Comparison of ENCODE assay signal across 8 cellular contexts in genomic region chr1:213050745-213051126, GRCh38. TPM values are rescaled to one million over a fixed set of nuclear protein-coding genes. Genes with fewer than 3 reads are reported as not detected.
DNase-seq lines count a peak whose midpoint lies in the region; ATAC-seq and FAIRE-seq lines count a peak whose summit lies in the region.

No MANE protein-coding gene starts in this region.

- H3K27me3 ChIP-seq in layer of hippocampus (ENCODE audit: control insufficient read depth, insufficient read depth, low read length), result no peaks in the 10 kb centered on the region
- H3K27me3 ChIP-seq in thymus (ENCODE audit: control insufficient read depth, insufficient read depth), result peaks cover 5% of the 10 kb centered on the region

- peaks cover 12% of the 10 kb centered on the region for H3K9me3 Mint-ChIP-seq in activated CD4-positive, alpha-beta T cell treated with anti-CD3 and anti-CD28 coated beads for 36 hours (ENCODE audit: low read depth)

- peak; percentile 37 for ATAC-seq in activated CD4-positive, alpha-beta T cell treated with anti-CD3 and anti-CD28 coated beads for 36 hours
- peak; percentile 27 for ATAC-seq in HG03159 (IDR thresholded peaks at IDR 0.05; ENCODE audit: unreplicated experiment)

- intact Hi-C loops in activated CD4-positive, alpha-beta T cell treated with anti-CD3 and anti-CD28 coated beads for 36 hours (cut with DNase I, micrococcal nuclease), result loop anchor here (1.0 to 5.0 kb wide), 6 partner anchors 20 to 484 kb away; partner anchors contain the start of genes ANGEL2 (in 2 of the 2), NSL1 (in 2 of the 2), TATDN3 (in 2 of the 2) and FLVCR1 (in 1 of the 2)

- no peaks in the 10 kb centered on the region for H3K36me3 ChIP-seq in thymus (ENCODE audit: control insufficient read depth, insufficient read depth)

- peak overlapping the region; percentile 82 for H3K4me3 ChIP-seq in thymus (ENCODE audit: low read length)

- peaks cover 6% of the 10 kb centered on the region for H3K4me1 ChIP-seq in thymus (ENCODE audit: control insufficient read depth, insufficient read depth, low read length)

- CTCF ChIA-PET in activated CD4-positive, alpha-beta T cell treated with anti-CD3 and anti-CD28 coated beads for 36 hours (lab: Charles Lee), result interaction anchor here (0.6 to 1.0 kb wide), 4 partner anchors 30 to 933 kb away, joined by 3 to 4 read pairs (median 4); no protein-coding TSS in a partner anchor

- no peak for FAIRE-seq in urothelium cell line (lab: Jason Lieb, UNC)

- WGBS in adipose tissue, 3 donors, result 18 to 25% (median 23%) methylated on average over 15 of the region's 15 CpGs
- WGBS in thymus, result 33% methylated on average over 15 of the region's 15 CpGs

- POLR2A ChIA-PET in activated CD4-positive, alpha-beta T cell treated with anti-CD3 and anti-CD28 coated beads for 36 hours (lab: Charles Lee), result no interaction called here

- peaks cover 27% of the 10 kb centered on the region for H3K4me1 Mint-ChIP-seq in activated CD4-positive, alpha-beta T cell treated with anti-CD3 and anti-CD28 coated beads for 36 hours

- no peak for DNase-seq in activated CD4-positive, alpha-beta T cell treated with anti-CD3 and anti-CD28 coated beads for 36 hours
- DNase-seq in activated CD4-positive, alpha-beta T cell treated with anti-CD3 and anti-CD28 coated beads, Interleukin-2, amount 50 U/mL, for 4 hours, result no peak
- no peak for DNase-seq in urothelium cell line (ENCODE audit: low spot score)
- DNase-seq in nucleus accumbens (lab: John Stamatoyannopoulos, UW), result no peak

- H3K4me3 Mint-ChIP-seq in activated CD4-positive, alpha-beta T cell treated with anti-CD3 and anti-CD28 coated beads for 36 hours, result peak overlapping the region; percentile 82

- peak overlapping the region; percentile 93 for H3K27ac Mint-ChIP-seq in activated CD4-positive, alpha-beta T cell treated with anti-CD3 and anti-CD28 coated beads for 36 hours

- no peaks in the 10 kb centered on the region for H3K9me3 ChIP-seq in thymus (ENCODE audit: control insufficient read depth)

- peaks cover 7% of the 10 kb centered on the region for H3K36me3 Mint-ChIP-seq in activated CD4-positive, alpha-beta T cell treated with anti-CD3 and anti-CD28 coated beads for 36 hours (ENCODE audit: low read depth)

- H3K27ac ChIP-seq in adipose tissue (ENCODE audit: low read depth, low read length) (peak overlapping the region; percentile 58), layer of hippocampus (ENCODE audit: low read depth, low read length) (peak overlapping the region; percentile 57), thymus (ENCODE audit: low read depth) (peak overlapping the region; percentile 84)

- peaks cover 9% of the 10 kb centered on the region for H3K27me3 Mint-ChIP-seq in activated CD4-positive, alpha-beta T cell treated with anti-CD3 and anti-CD28 coated beads for 36 hours

RNA-seq across cellular contexts. Expression of gene RPS6KC1, which starts 0.3 kb away (rescaled TPM):
- 1 to 10 TPM; 4.9 to 5.7 TPM for total RNA-seq in activated CD4-positive, alpha-beta T cell treated with anti-CD3 and anti-CD28 coated beads for 36 hours
- polyA plus RNA-seq in adipose tissue (1 to 10 TPM; 3.8 to 6.6 (median 6.2) TPM), thymus (7.2 TPM)

RNA-seq across cellular contexts. Expression of gene ANGEL2, which starts 35.1 kb away (rescaled TPM):
- total RNA-seq in activated CD4-positive, alpha-beta T cell treated with anti-CD3 and anti-CD28 coated beads for 36 hours, result 10 to 100 TPM; 41.3 to 51.5 TPM
- 10 to 100 TPM in 2 of 3 donors, 1 to 10 TPM in 1; 7.5 to 18.6 (median 11.2) TPM for polyA plus RNA-seq in adipose tissue
- 35.6 TPM for polyA plus RNA-seq in thymus
